Comparison of ENCODE assay signal across 8 cellular contexts in the genomic region with DNA sequence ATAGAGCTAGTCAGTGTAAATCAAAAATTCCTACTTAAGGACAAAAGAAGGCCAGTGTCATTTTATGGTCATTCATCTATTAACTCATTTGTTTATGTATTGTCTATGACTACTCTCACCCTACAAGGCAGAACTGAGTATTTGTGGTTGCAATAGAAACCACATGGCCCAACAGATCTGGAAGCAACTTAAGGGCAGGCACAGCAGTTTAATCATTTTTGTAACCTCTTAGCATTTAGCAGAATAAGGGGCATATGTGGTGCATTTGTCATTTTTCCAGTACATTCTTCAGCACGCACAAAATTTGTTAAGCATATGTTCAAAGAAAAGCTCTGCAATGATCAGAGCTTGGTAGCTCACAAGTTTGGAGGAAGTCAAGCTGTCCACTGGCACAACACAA. TPM values are rescaled to one million over a fixed set of nuclear protein-coding genes. Genes with fewer than 3 reads are reported as not detected.
A peak's percentile ranks its signal among the peaks of the same experiment; 100 is the strongest.
DNase-seq lines count a peak whose midpoint lies in the region; ATAC-seq and TF ChIP-seq lines count a peak whose summit lies in the region.

No MANE protein-coding gene starts in this region.

- no peak overlapping the region for H2AFZ ChIP-seq in smooth muscle cell (ENCODE audit: low read depth)

- 46% methylated on average over 1 of the region's 1 CpG for WGBS in smooth muscle cell (ENCODE audit: low lambda C conversion rate)

- H3K36me3 ChIP-seq in SK-N-MC (ENCODE audit: insufficient read depth, low read length), result peaks cover 6% of the 10 kb centered on the region; the same call in 1 of the 2 replicates
- H3K36me3 ChIP-seq in smooth muscle cell (ENCODE audit: low read depth), result no peaks in the 10 kb centered on the region
- no peaks in the 10 kb centered on the region for H3K36me3 ChIP-seq in mucosa of descending colon (ENCODE audit: low read depth)

- H3K79me2 ChIP-seq in smooth muscle cell (ENCODE audit: low read depth), result peaks cover 81% of the 10 kb centered on the region

- DNase-seq in AG09309 (ENCODE audit: low read depth) (peak; percentile 37), SK-N-MC (ENCODE audit: low read depth, low spot score) (no peak), fibroblast of the aortic adventitia (ENCODE audit: low read depth) (peak; percentile 25), smooth muscle cell (lab: John Stamatoyannopoulos, UW; ENCODE audit: unreplicated experiment) (no peak), mucosa of descending colon (no peak), DMS79 treated with DMSO at 0.1 percent for 48 hours (lab: John Stamatoyannopoulos, UW) (no peak)

- H3K27me3 ChIP-seq in smooth muscle cell (ENCODE audit: low read depth), result no peaks in the 10 kb centered on the region

- H3F3A ChIP-seq in smooth muscle cell (ENCODE audit: low read depth), result peaks cover 7% of the 10 kb centered on the region

- peaks cover 60% of the 10 kb centered on the region for H4K20me1 ChIP-seq in smooth muscle cell (ENCODE audit: low read depth)

- peak overlapping the region; percentile 96 for H3K4me2 ChIP-seq in smooth muscle cell

- no peak for TF ChIP-seq CTCF in AG09309 (IDR thresholded peaks at IDR 0.05; ENCODE audit: control insufficient read depth, insufficient read depth, low read depth, low read length, missing control alignments)
- no peak for TF ChIP-seq CTCF in fibroblast of the aortic adventitia (IDR thresholded peaks at IDR 0.05; ENCODE audit: insufficient read depth, low read length)
- TF ChIP-seq CTCF in smooth muscle cell (IDR thresholded peaks at IDR 0.05; ENCODE audit: borderline replicate concordance, insufficient read depth, poor library complexity, severe bottlenecking), result no peak
- TF ChIP-seq CTCF in mucosa of descending colon (IDR thresholded peaks at IDR 0.05), result no peak

- H3K27ac ChIP-seq in SK-N-MC (no peak overlapping the region), smooth muscle cell (ENCODE audit: low read depth) (peak overlapping the region; percentile 63)

- H3K9ac ChIP-seq in SK-N-MC (ENCODE audit: insufficient read length) (peak overlapping the region; percentile 83), smooth muscle cell (ENCODE audit: low read depth) (peak overlapping the region; percentile 87)

- H3K4me3 ChIP-seq in AG09309 (ENCODE audit: control insufficient read depth, low read depth, low read length) (peak overlapping the region; percentile 89), SK-N-MC (peak overlapping the region; percentile 84), fibroblast of the aortic adventitia (ENCODE audit: low read depth, low read length) (peak overlapping the region; percentile 96), smooth muscle cell (peak overlapping the region; percentile 82), mucosa of descending colon (no peak overlapping the region)

- intact Hi-C loops in mucosa of descending colon (cut with DNase I, micrococcal nuclease), result loop anchor here in 1 of 2 donors (5.0 kb wide), 1 partner anchor 57 kb away; the partner anchor contains the start of genes CDC26 and PRPF4

- no peaks in the 10 kb centered on the region for H3K9me3 ChIP-seq in SK-N-MC (ENCODE audit: low read depth, low read length)
- no peaks in the 10 kb centered on the region for H3K9me3 ChIP-seq in smooth muscle cell (replicated peaks; ENCODE audit: low read depth)
- H3K9me3 ChIP-seq in mucosa of descending colon, result no peaks in the 10 kb centered on the region

- peak; percentile 52 for ATAC-seq in GM18858 (IDR thresholded peaks at IDR 0.05; ENCODE audit: unreplicated experiment)
- ATAC-seq in HG03064 (IDR thresholded peaks at IDR 0.05; ENCODE audit: low read depth, unreplicated experiment), result peak; percentile 48
- no peak for ATAC-seq in mucosa of descending colon

- peaks cover 22% of the 10 kb centered on the region for H3K4me1 ChIP-seq in smooth muscle cell (ENCODE audit: low read depth)
- peaks cover 32% of the 10 kb centered on the region for H3K4me1 ChIP-seq in mucosa of descending colon (ENCODE audit: low read depth)

RNA-seq across cellular contexts. Expression of gene FKBP15, which starts 1.1 kb away (rescaled TPM):
- total RNA-seq in fibroblast of the aortic adventitia (ENCODE audit: low replicate concordance) (10.5 and 27.7 TPM in 2 replicates), smooth muscle cell (22.6 and 27.9 TPM in 2 replicates), mucosa of descending colon (10 to 100 TPM; 26.6 to 30.9 (median 26.8) TPM)
- 12.3 and 13.0 TPM in 2 replicates for polyA plus RNA-seq in smooth muscle cell

RNA-seq across cellular contexts. Expression of gene SLC31A1, which starts 1.4 kb away (rescaled TPM):
- total RNA-seq in fibroblast of the aortic adventitia (ENCODE audit: low replicate concordance) (15.2 and 32.9 TPM in 2 replicates), smooth muscle cell (34.7 and 39.1 TPM in 2 replicates), mucosa of descending colon (10 to 100 TPM; 26.5 to 63.7 (median 34.7) TPM)
- polyA plus RNA-seq in smooth muscle cell, result 28.1 and 35.8 TPM in 2 replicates

RNA-seq across cellular contexts. Expression of gene CDC26, which starts 55.4 kb away (rescaled TPM):
- total RNA-seq in fibroblast of the aortic adventitia (ENCODE audit: low replicate concordance) (57.1 and 124 TPM in 2 replicates), smooth muscle cell (44.8 and 49.3 TPM in 2 replicates), mucosa of descending colon (10 to 100 TPM; 19.3 to 45.8 (median 25.9) TPM)
- 59.8 and 61.8 TPM in 2 replicates for polyA plus RNA-seq in smooth muscle cell

RNA-seq across cellular contexts. Expression of gene PRPF4, which starts 55.5 kb away (rescaled TPM):
- total RNA-seq in fibroblast of the aortic adventitia (ENCODE audit: low replicate concordance) (24.0 and 25.9 TPM in 2 replicates), smooth muscle cell (18.5 and 22.9 TPM in 2 replicates), mucosa of descending colon (10 to 100 TPM; 13.2 to 18.4 (median 15.8) TPM)
- 21.0 and 22.2 TPM in 2 replicates for polyA plus RNA-seq in smooth muscle cell

Comparison
In these comparisons a context has a peak if more than half of its experiments do, and no peak if none do; other contexts are left out.
1. DNase-seq: peak in AG09309 (single experiment) and fibroblast of the aortic adventitia (single experiment); none in SK-N-MC (single experiment), smooth muscle cell (single experiment), mucosa of descending colon (0 of 3) and DMS79 treated with DMSO at 0.1 percent for 48 hours (single experiment).